Comparison of ENCODE assay signal across 11 cellular contexts in the genomic region with DNA sequence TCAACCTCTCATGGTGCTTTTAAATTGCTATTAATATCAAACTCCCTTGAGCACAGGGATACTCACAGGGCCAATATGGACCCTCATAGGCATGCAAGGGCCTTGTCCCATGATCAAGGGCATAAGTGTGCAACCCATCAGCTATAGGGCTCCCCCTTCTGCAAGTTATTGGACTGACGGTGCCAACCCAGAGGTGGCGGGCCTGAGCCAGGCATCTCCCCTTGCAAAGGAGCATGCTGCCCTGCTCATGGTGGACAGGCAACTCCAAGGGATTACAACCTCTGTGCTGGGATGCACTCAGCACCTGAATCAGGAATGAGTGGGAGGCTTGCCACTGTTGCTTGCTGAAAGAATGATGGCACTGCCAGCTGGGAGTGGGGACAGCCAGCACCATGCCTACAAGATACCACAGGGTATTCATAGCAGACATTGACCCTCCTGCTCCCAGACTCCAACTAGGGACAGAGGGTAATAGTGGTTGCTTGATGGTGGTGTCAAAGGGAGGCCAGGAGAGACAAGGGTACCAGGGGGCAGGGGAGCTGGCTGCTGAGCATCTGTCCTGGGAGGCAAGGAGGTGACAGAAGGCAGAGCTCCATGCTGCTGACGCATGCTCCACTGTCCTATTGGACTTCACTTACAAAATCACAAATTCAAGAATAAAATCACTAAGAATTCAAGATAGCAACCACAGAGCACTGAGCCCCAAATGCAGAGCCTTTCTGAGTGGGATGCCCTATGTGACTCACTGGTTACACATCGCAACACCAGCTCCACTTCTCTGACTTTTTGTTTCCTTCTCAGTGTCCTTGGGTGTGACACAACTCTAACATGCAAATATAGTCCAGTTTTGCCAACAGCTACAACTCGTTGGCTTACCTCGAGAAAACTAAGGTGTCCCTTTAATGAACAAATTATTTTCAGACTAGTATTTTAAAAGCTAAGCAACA.
DNase-seq lines count a peak whose midpoint lies in the region; ATAC-seq and TF ChIP-seq lines count a peak whose summit lies in the region.
"Had no signal": no experiment of that assay in that cellular context is flagged by ENCODE, and none has a peak within 500 bp of the region (broad histone marks: within the 10 kb centered on the region; RNA-seq: fewer than 3 reads in every experiment).

No MANE protein-coding gene starts in this region.

- H3K4me1 ChIP-seq in Panc1 (ENCODE audit: control insufficient read depth, insufficient read depth, low read length) (no peaks in the 10 kb centered on the region), foreskin keratinocyte (no peaks in the 10 kb centered on the region)

- no peaks in the 10 kb centered on the region for H3K4me1 Mint-ChIP-seq in stimulated activated memory B cell treated with anti-CD40 and anti-IgM and Interleukin-4, amounts not matched to agents 10 μg/mL and 1 μg/mL and 100 μg/mL, for 72 hours

- intact Hi-C loops in Panc1 (cut with micrococcal nuclease; ENCODE audit: unreplicated experiment) = no loop called here

- peak; percentile 2 for TF ChIP-seq CTCF in GM12864 (IDR thresholded peaks at IDR 0.05; ENCODE audit: low read depth, low read length, missing control alignments)
- no peak for TF ChIP-seq CTCF in Panc1 (IDR thresholded peaks at IDR 0.05)
- TF ChIP-seq CTCF in foreskin keratinocyte (conservative IDR thresholded peaks at IDR 0.05) = no peak

- in situ Hi-C loops in Panc1 (cut with HindIII; ENCODE audit: low pct_unique_long_range_greater_than_20kb, low sequenced_read_pairs) = no loop called here

- DNase-seq in DMS 273 (lab: John Stamatoyannopoulos, UW; ENCODE audit: unreplicated experiment) (peak; percentile 60), GM12864 (ENCODE audit: low read depth) (no peak), Panc1 (ENCODE audit: low read depth, low spot score) (no peak), foreskin keratinocyte (peak in 1 of 2 donors; percentile 9), iPS-NIHi11 (ENCODE audit: low spot score) (no peak)
- DNase-seq: activated CD4-positive, alpha-beta T cell treated with anti-CD3 and anti-CD28 coated beads, Interleukin-2, amount 50 U/mL, for 1 hour; anterior cingulate cortex; NCI-H2107 had no signal

- ATAC-seq in Panc1 (peak; percentile 39; the same call in 1 of the 2 replicates), foreskin keratinocyte (peak; percentile 60), HG02571 (IDR thresholded peaks at IDR 0.05; ENCODE audit: unreplicated experiment) (no peak)
- no peak for ATAC-seq in stimulated activated memory B cell treated with anti-CD40 and anti-IgM and Interleukin-4, amounts not matched to agents 10 μg/mL and 1 μg/mL and 100 μg/mL, for 72 hours

- H3K36me3 Mint-ChIP-seq in stimulated activated memory B cell treated with anti-CD40 and anti-IgM and Interleukin-4, amounts not matched to agents 10 μg/mL and 1 μg/mL and 100 μg/mL, for 72 hours = no peaks in the 10 kb centered on the region

- H3K27me3 ChIP-seq in Panc1 (ENCODE audit: control insufficient read depth, insufficient read depth, low read length) = no peaks in the 10 kb centered on the region
- H3K27me3 ChIP-seq in foreskin keratinocyte = no peaks in the 10 kb centered on the region

- H3K36me3 ChIP-seq in Panc1 (ENCODE audit: control insufficient read depth, insufficient read depth, low read length) = no peaks in the 10 kb centered on the region

- no peak overlapping the region for H3K4me3 ChIP-seq in GM12864 (ENCODE audit: low read depth, low read length)
- no peak overlapping the region for H3K4me3 ChIP-seq in Panc1 (ENCODE audit: low read depth in 2 of 2, low read length in 2 of 2)
- H3K4me3 ChIP-seq: SK-N-MC had no signal

- POLR2A ChIA-PET in Panc1 (lab: Charles Lee) = no interaction called here

- H3K9me3 ChIP-seq in Panc1 (ENCODE audit: control insufficient read depth, insufficient read depth, low read depth, low read length) = no peaks in the 10 kb centered on the region

- H3K4me3 Mint-ChIP-seq in stimulated activated memory B cell treated with anti-CD40 and anti-IgM and Interleukin-4, amounts not matched to agents 10 μg/mL and 1 μg/mL and 100 μg/mL, for 72 hours = no peak overlapping the region

- CTCF ChIA-PET in Panc1 (lab: Charles Lee) = interaction anchor here (0.6 kb wide), 1 partner anchor 60 kb away, joined by 6 read pairs; no protein-coding TSS in a partner anchor

- H3K9me3 Mint-ChIP-seq in stimulated activated memory B cell treated with anti-CD40 and anti-IgM and Interleukin-4, amounts not matched to agents 10 μg/mL and 1 μg/mL and 100 μg/mL, for 72 hours = peaks cover 2% of the 10 kb centered on the region

- H3K27ac ChIP-seq in Panc1 (ENCODE audit: low read length) = no peak overlapping the region
- no peak overlapping the region for H3K27ac ChIP-seq in foreskin keratinocyte
- H3K27ac ChIP-seq: SK-N-MC had no signal

- BruUV-seq in Panc1 (replicated peaks; lab: Mats Ljungman, UMichigan) = no TSS peak

- H3K27ac Mint-ChIP-seq in stimulated activated memory B cell treated with anti-CD40 and anti-IgM and Interleukin-4, amounts not matched to agents 10 μg/mL and 1 μg/mL and 100 μg/mL, for 72 hours = no peak overlapping the region

- H3K27me3 Mint-ChIP-seq in stimulated activated memory B cell treated with anti-CD40 and anti-IgM and Interleukin-4, amounts not matched to agents 10 μg/mL and 1 μg/mL and 100 μg/mL, for 72 hours = peaks cover 45% of the 10 kb centered on the region

Comparison
In these comparisons a context has a peak if more than half of its experiments do, and no peak if none do; other contexts are left out.
1. ATAC-seq: peak in Panc1 (single experiment) and foreskin keratinocyte (single experiment); none in stimulated activated memory B cell treated with anti-CD40 and anti-IgM and Interleukin-4, amounts not matched to agents 10 μg/mL and 1 μg/mL and 100 μg/mL, for 72 hours (single experiment) and HG02571 (single experiment).